8 cellular contexts compared by ENCODE assay signal in the genomic region with DNA sequence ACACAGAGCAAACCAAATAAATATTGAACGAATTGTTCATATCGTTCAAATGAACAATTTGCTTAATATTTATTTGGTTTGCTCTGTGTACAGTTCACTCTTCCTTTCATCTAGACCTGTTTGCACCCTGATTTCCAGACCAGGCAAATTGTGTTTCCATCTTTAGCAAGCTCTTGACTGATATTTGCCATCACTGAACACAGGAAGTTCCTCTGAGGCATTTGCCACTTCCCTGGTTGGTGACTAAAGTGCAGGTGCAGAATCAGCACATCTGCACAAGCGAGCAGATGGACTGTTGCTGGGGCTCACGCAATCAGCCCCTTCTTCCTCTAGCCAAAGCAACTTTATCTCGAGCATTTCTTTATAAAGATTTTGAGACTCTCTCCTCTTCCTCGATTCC.
DNase-seq lines count a peak whose midpoint lies in the region; ATAC-seq and TF ChIP-seq lines count a peak whose summit lies in the region.

No MANE protein-coding gene starts in this region.

- H2BK12ac ChIP-seq in mesenchymal stem cell (ENCODE audit: low read length in 2 of 2), result no peak overlapping the region

- intact Hi-C loops in Calu3 (cut with micrococcal nuclease; ENCODE audit: unreplicated experiment), result no loop called here

- no peak overlapping the region for H3K27ac Mint-ChIP-seq in Calu3 (ENCODE audit: unreplicated experiment)

- H2BK5ac ChIP-seq in mesenchymal stem cell (ENCODE audit: low read depth, low read length, poor library complexity, severe bottlenecking), result no peak overlapping the region

- H3F3A ChIP-seq in SU-DHL-6 (ENCODE audit: insufficient read depth), result peaks cover 33% of the 10 kb centered on the region; the same call in 1 of the 2 replicates

- peak overlapping the region; percentile 52 for H3K9ac ChIP-seq in SU-DHL-6 (ENCODE audit: low read length)
- no peak overlapping the region for H3K9ac ChIP-seq in mesenchymal stem cell (ENCODE audit: low read length)

- H3K18ac ChIP-seq in mesenchymal stem cell (ENCODE audit: low read depth in 1 of 2, low read length in 2 of 2), result no peak overlapping the region

- H3K27me3 ChIP-seq in SU-DHL-6 (ENCODE audit: low read length) (no peaks in the 10 kb centered on the region), mesenchymal stem cell (ENCODE audit: control insufficient read depth in 1 of 2, insufficient read depth in 1 of 2, low read length in 2 of 2) (no peaks in the 10 kb centered on the region)
- H3K27me3 ChIP-seq in effector memory CD4-positive, alpha-beta T cell (replicated peaks; ENCODE audit: control insufficient read depth, insufficient read depth, low read length, poor library complexity, severe bottlenecking), result no peaks in the 10 kb centered on the region

- peaks cover 11% of the 10 kb centered on the region for H3K79me1 ChIP-seq in mesenchymal stem cell (replicated peaks; ENCODE audit: low read length, poor library complexity, severe bottlenecking)

- WGBS in mesenchymal stem cell, result 91% methylated on average over 5 of the region's 6 CpGs

- H3K23ac ChIP-seq in mesenchymal stem cell (ENCODE audit: low read length in 2 of 2), result no peak overlapping the region

- H2AFZ ChIP-seq in SU-DHL-6 (ENCODE audit: low read depth, low read length, severe bottlenecking) (no peak overlapping the region), mesenchymal stem cell (ENCODE audit: low read depth, low read length) (no peak overlapping the region)

- no peaks in the 10 kb centered on the region for H3K27me3 Mint-ChIP-seq in Calu3 (ENCODE audit: unreplicated experiment)

- no peak overlapping the region for H3K4me3 Mint-ChIP-seq in Calu3 (ENCODE audit: low read depth, unreplicated experiment)

- H3K4me1 Mint-ChIP-seq in Calu3 (ENCODE audit: low read depth, unreplicated experiment), result peaks cover 31% of the 10 kb centered on the region

- peak; percentile 35 to 65 for DNase-seq in AML-193 (lab: John Stamatoyannopoulos, UW)
- DNase-seq in Calu3, result no peak
- DNase-seq in mesenchymal stem cell, result no peak
- DNase-seq in effector memory CD4-positive, alpha-beta T cell, result no peak
- no peak for DNase-seq in activated CD8-positive, alpha-beta memory T cell treated with anti-CD3 and anti-CD28 coated beads for 24 hours

- peak; percentile 90 for ATAC-seq in GM18873 (IDR thresholded peaks at IDR 0.05; ENCODE audit: low FRiP score, unreplicated experiment)
- ATAC-seq in HG03097 (IDR thresholded peaks at IDR 0.05; ENCODE audit: low FRiP score, unreplicated experiment), result peak; percentile 79

- H3K9me2 ChIP-seq in SU-DHL-6 (replicated peaks; ENCODE audit: insufficient read depth, low read length), result no peaks in the 10 kb centered on the region

- H4K8ac ChIP-seq in mesenchymal stem cell (ENCODE audit: low read length), result no peak overlapping the region

- H3K4me2 ChIP-seq in SU-DHL-6 (ENCODE audit: low read depth, low read length, poor library complexity, severe bottlenecking) (peak overlapping the region; percentile 79), mesenchymal stem cell (ENCODE audit: low read length, poor library complexity, severe bottlenecking) (no peak overlapping the region)

- H3K4me3 ChIP-seq in SU-DHL-6 (ENCODE audit: insufficient read depth, low read length, poor library complexity, severe bottlenecking) (peak overlapping the region; percentile 30), mesenchymal stem cell (ENCODE audit: insufficient read depth in 1 of 2, low read depth in 1 of 2, low read length in 2 of 2) (no peak overlapping the region)
- no peak overlapping the region for H3K4me3 ChIP-seq in effector memory CD4-positive, alpha-beta T cell (ENCODE audit: insufficient read depth, low read depth, low read length, poor library complexity, severe bottlenecking)

- no peak overlapping the region for H2BK120ac ChIP-seq in mesenchymal stem cell (ENCODE audit: low read depth, low read length)

- no peak overlapping the region for H2AK5ac ChIP-seq in mesenchymal stem cell (ENCODE audit: low read length, severe bottlenecking)

- CTCF ChIA-PET in Calu3 (lab: Charles Lee), result no interaction called here

- H4K91ac ChIP-seq in mesenchymal stem cell (ENCODE audit: low read length), result no peak overlapping the region

- TF ChIP-seq CTCF in SU-DHL-6 (IDR thresholded peaks at IDR 0.05; ENCODE audit: insufficient read depth, low read length, poor library complexity, severe bottlenecking) (no peak), Calu3 (IDR thresholded peaks at IDR 0.05; ENCODE audit: unreplicated experiment) (no peak)

- H3K79me2 ChIP-seq in SU-DHL-6 (ENCODE audit: insufficient read depth, low read length), result peaks cover 32% of the 10 kb centered on the region

- H3K36me3 ChIP-seq in SU-DHL-6 (ENCODE audit: low read length), result no peaks in the 10 kb centered on the region
- H3K36me3 ChIP-seq in mesenchymal stem cell (ENCODE audit: control insufficient read depth in 1 of 2, insufficient read depth in 2 of 2, low read depth in 1 of 2, low read length in 2 of 2), result no peaks in the 10 kb centered on the region
- H3K36me3 ChIP-seq in effector memory CD4-positive, alpha-beta T cell (ENCODE audit: control insufficient read depth, insufficient read depth, low read length), result no peaks in the 10 kb centered on the region

- no TSS peak for BruUV-seq in Calu3 (replicated peaks; lab: Mats Ljungman, UMichigan)

- no peaks in the 10 kb centered on the region for H3K36me3 Mint-ChIP-seq in Calu3 (ENCODE audit: insufficient read depth, unreplicated experiment)

- H3K9me3 Mint-ChIP-seq in Calu3 (ENCODE audit: low read depth, unreplicated experiment), result no peaks in the 10 kb centered on the region

- H4K20me1 ChIP-seq in SU-DHL-6 (ENCODE audit: low read depth, low read length), result no peaks in the 10 kb centered on the region

- H3K9me3 ChIP-seq in SU-DHL-6 (ENCODE audit: insufficient read depth, low read length), result no peaks in the 10 kb centered on the region
- H3K9me3 ChIP-seq in mesenchymal stem cell (ENCODE audit: control insufficient read depth, low read length), result peaks cover under 1% of the 10 kb centered on the region
- no peaks in the 10 kb centered on the region for H3K9me3 ChIP-seq in effector memory CD4-positive, alpha-beta T cell (ENCODE audit: control insufficient read depth, low read length)

- no peak overlapping the region for H3K4ac ChIP-seq in mesenchymal stem cell (ENCODE audit: low read depth in 1 of 2, low read length in 2 of 2)

- H3K4me1 ChIP-seq in mesenchymal stem cell (ENCODE audit: control insufficient read depth, insufficient read depth, low read depth, low read length), result peaks cover 4% of the 10 kb centered on the region
- H3K4me1 ChIP-seq in effector memory CD4-positive, alpha-beta T cell (ENCODE audit: control insufficient read depth, insufficient read depth, low read length, poor library complexity, severe bottlenecking), result no peaks in the 10 kb centered on the region

- H3K27ac ChIP-seq in SU-DHL-6 (ENCODE audit: low read depth, low read length) (peak overlapping the region; percentile 89), mesenchymal stem cell (ENCODE audit: low read length, poor library complexity, severe bottlenecking) (no peak overlapping the region)
- H3K27ac ChIP-seq in effector memory CD4-positive, alpha-beta T cell (ENCODE audit: insufficient read depth, low read length, poor library complexity, severe bottlenecking), result no peak overlapping the region

- no peak overlapping the region for H2BK15ac ChIP-seq in mesenchymal stem cell (ENCODE audit: low read depth, poor library complexity, severe bottlenecking)

- H3K14ac ChIP-seq in mesenchymal stem cell (ENCODE audit: low read length in 2 of 2), result no peak overlapping the region

Comparison
In these comparisons a context has a peak if more than half of its experiments do, and no peak if none do; other contexts are left out.
1. DNase-seq: peak in AML-193 (2 of 2); none in Calu3 (single experiment), mesenchymal stem cell (single experiment), effector memory CD4-positive, alpha-beta T cell (0 of 3) and activated CD8-positive, alpha-beta memory T cell treated with anti-CD3 and anti-CD28 coated beads for 24 hours (single experiment).